ENCODE assay signal across 8 cellular contexts in the genomic region with DNA sequence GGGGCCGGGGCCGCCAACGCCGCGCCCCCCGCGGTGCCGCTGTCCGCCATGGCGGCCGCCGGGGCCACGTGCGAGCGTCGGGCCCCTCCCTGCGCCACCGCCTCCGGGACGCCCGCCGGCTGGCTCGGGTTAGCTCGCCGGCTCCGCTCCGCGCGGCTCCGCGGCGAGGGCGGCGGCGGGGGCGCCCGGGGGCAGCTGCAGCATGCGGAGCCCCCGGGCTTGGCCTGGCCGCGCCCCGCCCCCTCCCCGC. TPM values are rescaled to one million over a fixed set of nuclear protein-coding genes. Genes with fewer than 3 reads are reported as not detected.
DNase-seq lines count a peak whose midpoint lies in the region; ATAC-seq, FAIRE-seq and TF ChIP-seq lines count a peak whose summit lies in the region.
"Not testable (repeated sequence)": the region's sequence is repeated elsewhere in the genome, so short reads cannot be mapped to it uniquely, and the experiment has no call there.

No MANE protein-coding gene starts in this region.

- not testable (repeated sequence) for H3K27me3 Mint-ChIP-seq in CD4-positive, alpha-beta memory T cell; naive thymus-derived CD4-positive, alpha-beta T cell; stimulated activated naive CD8-positive, alpha-beta T cell treated with anti-CD3 and anti-CD28 coated beads, Interleukin-15, amount 100 ng/mL, for 72 hours

- ATAC-seq in GM21825 (IDR thresholded peaks at IDR 0.05; ENCODE audit: unreplicated experiment) (peak; percentile 5), HG03571 (IDR thresholded peaks at IDR 0.05; ENCODE audit: unreplicated experiment) (peak; percentile 5)
- ATAC-seq in K562, heart left ventricle: not testable (repeated sequence)
- ATAC-seq in naive thymus-derived CD4-positive, alpha-beta T cell: peak; percentile 17
- peak; percentile 13 for ATAC-seq in stimulated activated naive CD8-positive, alpha-beta T cell treated with anti-CD3 and anti-CD28 coated beads, Interleukin-15, amount 100 ng/mL, for 72 hours

- TF ChIP-seq RAD21 in K562 (CRISPR knock-in tag; conservative IDR thresholded peaks at IDR 0.05 in 1 of 2, IDR thresholded peaks at IDR 0.05 in 1 of 2): not testable (repeated sequence)

- not testable (repeated sequence) for H3K9me3 Mint-ChIP-seq in CD4-positive, alpha-beta memory T cell; naive thymus-derived CD4-positive, alpha-beta T cell; stimulated activated naive CD8-positive, alpha-beta T cell treated with anti-CD3 and anti-CD28 coated beads, Interleukin-15, amount 100 ng/mL, for 72 hours

- not testable (repeated sequence) for FAIRE-seq in K562 (lab: Jason Lieb, UNC)

- not testable (repeated sequence) for H3K4me2 ChIP-seq in K562 (ENCODE audit: insufficient read depth, low read length)

- in situ Hi-C loops in K562 (cut with MboI): not testable (repeated sequence)

- WGBS in K562 (ENCODE audit: insufficient coverage, low coverage, missing lambda C conversion rate): 0% methylated on average over 15 of the region's 43 CpGs
- WGBS in heart left ventricle, 4 donors: 0 to 2% (median 1%) methylated on average over 3 to 43 of the region's 43 CpGs

- H3K9me1 ChIP-seq in K562 (ENCODE audit: control insufficient read depth, insufficient read depth, low read length): not testable (repeated sequence)

- peak overlapping the region; percentile 95 to 98; a peak in 3 of 4 replicates for H3K9ac ChIP-seq in K562 (ENCODE audit: insufficient read depth in 1 of 2, low read depth in 2 of 2, low read length in 2 of 2)

- H3K4me3 Mint-ChIP-seq in CD4-positive, alpha-beta memory T cell: peak overlapping the region; percentile 83 to 92 (median 87)
- H3K4me3 Mint-ChIP-seq in naive thymus-derived CD4-positive, alpha-beta T cell: peak overlapping the region; percentile 82 to 92 (median 87)
- peak overlapping the region; percentile 76 to 90 for H3K4me3 Mint-ChIP-seq in stimulated activated naive CD8-positive, alpha-beta T cell treated with anti-CD3 and anti-CD28 coated beads, Interleukin-15, amount 100 ng/mL, for 72 hours

- not testable (repeated sequence) for TF ChIP-seq EP300 in K562 (IDR thresholded peaks at IDR 0.05; ENCODE audit: low read length)

- BruUV-seq in K562 (replicated peaks; lab: Mats Ljungman, UMichigan): not testable (repeated sequence)

- not testable (repeated sequence) for H2AFZ ChIP-seq in K562 (ENCODE audit: low read depth, low read length)

- peak overlapping the region in 5 of 7 donors; percentile 83 to 92 (median 89) for H3K27ac Mint-ChIP-seq in CD4-positive, alpha-beta memory T cell
- H3K27ac Mint-ChIP-seq in naive thymus-derived CD4-positive, alpha-beta T cell: peak overlapping the region in 2 of 9 donors; percentile 64 to 83
- H3K27ac Mint-ChIP-seq in stimulated activated naive CD8-positive, alpha-beta T cell treated with anti-CD3 and anti-CD28 coated beads, Interleukin-15, amount 100 ng/mL, for 72 hours: not testable (repeated sequence)

- not testable (repeated sequence) for H3K27ac ChIP-seq in CD4-positive, alpha-beta memory T cell (ENCODE audit: low read depth, low read length); naive thymus-derived CD4-positive, alpha-beta T cell (ENCODE audit: low read depth, low read length)
- H3K27ac ChIP-seq in VCaP (peak overlapping the region; percentile 95), K562 (ENCODE audit: extremely low read depth, low read depth, low read length) (peak overlapping the region; percentile 98; the same call in 2 of the 3 replicates), heart left ventricle (peak overlapping the region; percentile 49 to 96 (median 89))

- peaks cover 51% of the 10 kb centered on the region for H3K4me1 ChIP-seq in CD4-positive, alpha-beta memory T cell (ENCODE audit: insufficient read depth, low read length)
- peaks cover 41 to 92% of the 10 kb centered on the region in 2 experiments for H3K4me1 ChIP-seq in K562 (replicated peaks in 1 of 2; ENCODE audit: control insufficient read depth in 2 of 2, insufficient read depth in 2 of 2, low read length in 2 of 2)
- H3K4me1 ChIP-seq in heart left ventricle: peaks cover 5 to 65% (median 35%) of the 10 kb centered on the region in 12 donors
- peaks cover 21 to 25% of the 10 kb centered on the region in 2 donors for H3K4me1 ChIP-seq in naive thymus-derived CD4-positive, alpha-beta T cell (ENCODE audit: control insufficient read depth in 2 of 2, insufficient read depth in 2 of 2, low read length in 2 of 2)

- not testable (repeated sequence) for TF ChIP-seq CTCF in VCaP (conservative IDR thresholded peaks at IDR 0.05); K562 (IDR thresholded peaks at IDR 0.05 in 2 of 3, conservative IDR thresholded peaks at IDR 0.05 in 1 of 3; ENCODE audit: insufficient read depth in 2 of 3, low read depth in 1 of 3, low read length in 3 of 3)
- TF ChIP-seq CTCF in heart left ventricle (IDR thresholded peaks at IDR 0.05): peak in 1 of 12 donors; percentile 10

- peaks cover 50% of the 10 kb centered on the region for H3K79me2 ChIP-seq in K562 (ENCODE audit: control insufficient read depth, insufficient read depth, low read length)

- peaks cover 9 to 67% (median 29%) of the 10 kb centered on the region in 4 donors for H3K4me1 Mint-ChIP-seq in CD4-positive, alpha-beta memory T cell
- peaks cover 7 to 42% (median 28%) of the 10 kb centered on the region in 7 donors for H3K4me1 Mint-ChIP-seq in naive thymus-derived CD4-positive, alpha-beta T cell
- peaks cover 68% of the 10 kb centered on the region for H3K4me1 Mint-ChIP-seq in stimulated activated naive CD8-positive, alpha-beta T cell treated with anti-CD3 and anti-CD28 coated beads, Interleukin-15, amount 100 ng/mL, for 72 hours

- peaks cover 0 to 13% of the 10 kb centered on the region in 2 donors for H3K36me3 Mint-ChIP-seq in CD4-positive, alpha-beta memory T cell
- H3K36me3 Mint-ChIP-seq in naive thymus-derived CD4-positive, alpha-beta T cell: not testable (repeated sequence)

- H4K20me1 ChIP-seq in K562 (replicated peaks; ENCODE audit: control insufficient read depth, insufficient read depth, low read length): not testable (repeated sequence)

- CTCF ChIA-PET in CD4-positive, alpha-beta memory T cell (lab: Charles Lee; ENCODE audit: partially characterized antibody): interaction anchor here (0.7 to 10.5 kb wide), 5 partner anchors 20 to 71 kb away, joined by 3 to 121 read pairs (median 5); partner anchors contain the start of genes CATSPERZ, ESRRA, FERMT3 and NUDT22
- CTCF ChIA-PET in K562 (lab: Yijun Ruan, JAX; ENCODE audit: low intra/inter-chr PET ratio): not testable (repeated sequence)
- CTCF ChIA-PET in naive thymus-derived CD4-positive, alpha-beta T cell (lab: Charles Lee): interaction anchor here (1.6 to 4.5 kb wide), 2 partner anchors 41 to 56 kb away, joined by 5 to 30 read pairs; partner anchors contain the start of gene FERMT3

- H3K36me3 ChIP-seq in CD4-positive, alpha-beta memory T cell (ENCODE audit: insufficient read depth, low read length); naive thymus-derived CD4-positive, alpha-beta T cell (ENCODE audit: control insufficient read depth in 2 of 3, insufficient read depth in 3 of 3, low read length in 3 of 3): not testable (repeated sequence)
- peaks cover 37% of the 10 kb centered on the region for H3K36me3 ChIP-seq in K562 (ENCODE audit: control insufficient read depth, insufficient read depth, low read length)
- H3K36me3 ChIP-seq in heart left ventricle: peaks cover 0 to 15% (median 8%) of the 10 kb centered on the region in 9 donors

- not testable (repeated sequence) for TF ChIP-seq POLR2A in K562 (conservative IDR thresholded peaks at IDR 0.05); heart left ventricle (IDR thresholded peaks at IDR 0.05)

- H3K9me3 ChIP-seq in CD4-positive, alpha-beta memory T cell (ENCODE audit: control insufficient read depth in 1 of 2, low read length in 2 of 2); K562 (replicated peaks; ENCODE audit: control insufficient read depth, insufficient read depth, low read depth, low read length); heart left ventricle; naive thymus-derived CD4-positive, alpha-beta T cell (ENCODE audit: control insufficient read depth in 2 of 3, low read length in 3 of 3): not testable (repeated sequence)

- POLR2A ChIA-PET in CD4-positive, alpha-beta memory T cell (lab: Charles Lee; ENCODE audit: partially characterized antibody): interaction anchor here (0.8 to 38.9 kb wide), 17 partner anchors 8 to 408 kb away, joined by 3 to 937 read pairs (median 15); partner anchors contain the start of genes BAD, CATSPERZ, DNAJC4 and ESRRA
- POLR2A ChIA-PET in K562 (lab: Yijun Ruan, JAX): interaction anchor here (0.7 to 7.8 kb wide), 9 partner anchors 11 to 1875 kb away, joined by 3 to 58 read pairs (median 7); partner anchors contain the start of genes FERMT3, STIP1 and VEGFB
- POLR2A ChIA-PET in naive thymus-derived CD4-positive, alpha-beta T cell (lab: Charles Lee): interaction anchor here (1.0 to 12.3 kb wide), 12 partner anchors 8 to 498 kb away, joined by 3 to 154 read pairs (median 6); partner anchors contain the start of genes BAD, FERMT3, NUDT22 and PRDX5

- intact Hi-C loops in CD4-positive, alpha-beta memory T cell (cut with micrococcal nuclease): loop anchor here (1.0 to 10.0 kb wide), 4 partner anchors 39 to 528 kb away; partner anchors contain the start of genes ESRRA, GPR137 and SF1
- intact Hi-C loops in K562 (cut with micrococcal nuclease): loop anchor here (2.0 to 10.0 kb wide), 3 partner anchors 22 to 58 kb away; partner anchors contain the start of genes CATSPERZ, ESRRA and FERMT3
- intact Hi-C loops in heart left ventricle (cut with DNase I): loop anchor here in 2 of 10 donors (2.0 kb wide), 2 partner anchors 22 to 58 kb away; partner anchors contain the start of gene ESRRA (in 2 of the 2)
- intact Hi-C loops in naive thymus-derived CD4-positive, alpha-beta T cell (cut with micrococcal nuclease): loop anchor here in 1 of 2 donors (1.0 kb wide), 3 partner anchors 23 to 59 kb away; partner anchors contain the start of genes ESRRA and GPR137

- H3K4me3 ChIP-seq in CD4-positive, alpha-beta memory T cell (ENCODE audit: low read length in 2 of 2): peak overlapping the region in 1 of 2 donors; percentile 98
- H3K4me3 ChIP-seq in K562 (peak overlapping the region; percentile 98), heart left ventricle (peak overlapping the region; percentile 25 to 90 (median 72))
- H3K4me3 ChIP-seq in naive thymus-derived CD4-positive, alpha-beta T cell (ENCODE audit: low read length): not testable (repeated sequence)

- not testable (repeated sequence) for DNase-seq in CD4-positive, alpha-beta memory T cell; K562 (ENCODE audit: extremely low read depth in 1 of 4, low spot score in 3 of 4); heart left ventricle; stimulated activated naive CD8-positive, alpha-beta T cell treated with anti-CD3 and anti-CD28 coated beads, Interleukin-15, amount 100 ng/mL, for 72 hours
- peak in 1 of 9 donors; percentile 31 for DNase-seq in naive thymus-derived CD4-positive, alpha-beta T cell

- H3K27me3 ChIP-seq in CD4-positive, alpha-beta memory T cell (ENCODE audit: insufficient read depth, low read length); K562 (ENCODE audit: control insufficient read depth in 2 of 2, insufficient read depth in 2 of 2, low read length in 2 of 2); heart left ventricle; naive thymus-derived CD4-positive, alpha-beta T cell (ENCODE audit: control insufficient read depth in 2 of 2, insufficient read depth in 2 of 2, low read length in 2 of 2): not testable (repeated sequence)

RNA-seq across cellular contexts. Expression of gene PPP1R14B, which starts 0.2 kb away (rescaled TPM):
- total RNA-seq in CD4-positive, alpha-beta memory T cell: 10 to 100 TPM; 32.2 to 38.4 TPM
- polyA plus RNA-seq in CD4-positive, alpha-beta memory T cell: 10 to 100 TPM; 52.1 to 83.5 TPM
- 22.4 and 60.4 TPM in 2 replicates for total RNA-seq in K562 (2011; cell fraction: chromatin; rRNA removed; ENCODE audit: low replicate concordance)
- 71.5 and 97.6 TPM in 2 replicates for total RNA-seq in K562 (2011; cell fraction: nucleolus; rRNA removed)
- 71.8 and 129 TPM in 2 replicates for total RNA-seq in K562 (2011; cell fraction: nucleoplasm; rRNA removed)
- total RNA-seq in K562 (2014; rRNA removed) (566 and 592 TPM in 2 replicates), K562 (2014; rRNA removed; fragmentation: Illumina TruSeq; extraction: Trizol) (114 and 162 TPM in 2 replicates), K562 (2015; rRNA removed; fragmentation: Illumina TruSeq; extraction: Trizol) (300 and 321 TPM in 2 replicates), K562 (2021) (391 and 402 TPM in 2 replicates), heart left ventricle (100 to 1,000 TPM in 4 of 9 donors, 10 to 100 TPM in 5; 69.6 to 244 (median 90.4) TPM)
- polyA plus RNA-seq in K562 (2011; rRNA removed) (182 and 196 TPM in 2 replicates), K562 (2014; fragmentation: Illumina TruSeq; extraction: Trizol) (212 and 254 TPM in 2 replicates), K562 (2014; fragmentation: Nextera tagmentation; extraction: Ambion mirVana) (10 to 100 TPM in 1 of 2 experiments, 1 to 10 TPM in 1; 7.7 to 17.5 TPM), K562 (2014; rRNA removed) (312 and 380 TPM in 2 replicates), heart left ventricle (100 to 1,000 TPM; 160 to 167 TPM)
- 198 and 362 TPM in 2 replicates for polyA plus RNA-seq in K562 (2011; cell fraction: cytosol; rRNA removed)
- polyA plus RNA-seq in K562 (2011; cell fraction: nucleus; rRNA removed): 169 and 217 TPM in 2 replicates
- 195 and 318 TPM in 2 replicates for polyA plus RNA-seq in K562 (2012)
- 33.2 and 49.9 TPM in 2 replicates for polyA minus RNA-seq in K562 (2011; rRNA and poly(A)+ RNA removed)
- polyA minus RNA-seq in K562 (2011; cell fraction: cytosol; rRNA and poly(A)+ RNA removed): 84.7 and 86.5 TPM in 2 replicates
- 27.9 and 34.1 TPM in 2 replicates for polyA minus RNA-seq in K562 (2011; cell fraction: nucleus; rRNA and poly(A)+ RNA removed)
- total RNA-seq in naive thymus-derived CD4-positive, alpha-beta T cell: 100 to 1,000 TPM in 1 of 5 experiments, 10 to 100 TPM in 4; 20.1 to 116 (median 26.0) TPM
- 10 to 100 TPM; 23.9 to 29.5 TPM for polyA plus RNA-seq in naive thymus-derived CD4-positive, alpha-beta T cell

RNA-seq across cellular contexts. Expression of gene PLCB3, which starts 4.8 kb away (rescaled TPM):
- 10 to 100 TPM; 10.8 to 11.9 TPM for total RNA-seq in CD4-positive, alpha-beta memory T cell
- under 1 TPM in 1 of 2 donors, not detected in 1; 0.71 TPM for polyA plus RNA-seq in CD4-positive, alpha-beta memory T cell
- 41.0 and 132 TPM in 2 replicates for total RNA-seq in K562 (2011; cell fraction: chromatin; rRNA removed; ENCODE audit: low replicate concordance)
- total RNA-seq in K562 (2011; cell fraction: nucleolus; rRNA removed): 77.6 and 79.7 TPM in 2 replicates
- 28.1 and 43.7 TPM in 2 replicates for total RNA-seq in K562 (2011; cell fraction: nucleoplasm; rRNA removed)
- total RNA-seq in K562 (2014; rRNA removed) (33.6 and 42.5 TPM in 2 replicates), K562 (2014; rRNA removed; fragmentation: Illumina TruSeq; extraction: Trizol) (7.0 and 8.4 TPM in 2 replicates), K562 (2015; rRNA removed; fragmentation: Illumina TruSeq; extraction: Trizol) (14.6 and 14.9 TPM in 2 replicates), K562 (2021) (37.1 and 44.8 TPM in 2 replicates), heart left ventricle (10 to 100 TPM in 3 of 9 donors, 1 to 10 TPM in 6; 7.6 to 19.1 (median 9.8) TPM)
- polyA plus RNA-seq in K562 (2011; rRNA removed) (11.5 and 18.0 TPM in 2 replicates), K562 (2014; fragmentation: Illumina TruSeq; extraction: Trizol) (16.0 and 23.9 TPM in 2 replicates), K562 (2014; fragmentation: Nextera tagmentation; extraction: Ambion mirVana) (under 1 TPM; 0.31 to 0.37 TPM), K562 (2014; rRNA removed) (24.7 and 27.6 TPM in 2 replicates), heart left ventricle (10 to 100 TPM in 1 of 2 donors, 1 to 10 TPM in 1; 7.4 to 11.6 TPM)
- polyA plus RNA-seq in K562 (2011; cell fraction: cytosol; rRNA removed): 10.3 and 18.2 TPM in 2 replicates
- 77.2 and 104 TPM in 2 replicates for polyA plus RNA-seq in K562 (2011; cell fraction: nucleus; rRNA removed)
- polyA plus RNA-seq in K562 (2012): 23.9 and 26.4 TPM in 2 replicates
- 9.7 and 13.1 TPM in 2 replicates for polyA minus RNA-seq in K562 (2011; rRNA and poly(A)+ RNA removed)
- 19.2 and 19.7 TPM in 2 replicates for polyA minus RNA-seq in K562 (2011; cell fraction: cytosol; rRNA and poly(A)+ RNA removed)
- 20.1 and 25.0 TPM in 2 replicates for polyA minus RNA-seq in K562 (2011; cell fraction: nucleus; rRNA and poly(A)+ RNA removed)
- 10 to 100 TPM in 2 of 5 experiments, 1 to 10 TPM in 3; 3.3 to 12.1 (median 8.1) TPM for total RNA-seq in naive thymus-derived CD4-positive, alpha-beta T cell
- under 1 TPM; 0.19 to 0.81 TPM for polyA plus RNA-seq in naive thymus-derived CD4-positive, alpha-beta T cell

RNA-seq across cellular contexts. Expression of gene FKBP2, which starts 5.7 kb away (rescaled TPM):
- 10 to 100 TPM; 41.4 to 46.4 TPM for total RNA-seq in CD4-positive, alpha-beta memory T cell
- 100 to 1,000 TPM; 106 to 107 TPM for polyA plus RNA-seq in CD4-positive, alpha-beta memory T cell
- 24.7 and 45.5 TPM in 2 replicates for total RNA-seq in K562 (2011; cell fraction: chromatin; rRNA removed; ENCODE audit: low replicate concordance)
- 58.4 and 66.4 TPM in 2 replicates for total RNA-seq in K562 (2011; cell fraction: nucleolus; rRNA removed)
- 56.3 and 59.5 TPM in 2 replicates for total RNA-seq in K562 (2011; cell fraction: nucleoplasm; rRNA removed)
- total RNA-seq in K562 (2014; rRNA removed) (151 TPM in 2 replicates), K562 (2014; rRNA removed; fragmentation: Illumina TruSeq; extraction: Trizol) (28.0 and 49.2 TPM in 2 replicates), K562 (2015; rRNA removed; fragmentation: Illumina TruSeq; extraction: Trizol) (73.1 and 79.0 TPM in 2 replicates), K562 (2021) (44.5 and 58.1 TPM in 2 replicates), heart left ventricle (10 to 100 TPM; 35.0 to 71.5 (median 51.8) TPM)
- polyA plus RNA-seq in K562 (2011; rRNA removed) (30.8 and 36.6 TPM in 2 replicates), K562 (2014; fragmentation: Illumina TruSeq; extraction: Trizol) (71.7 and 83.5 TPM in 2 replicates), K562 (2014; fragmentation: Nextera tagmentation; extraction: Ambion mirVana) (10 to 100 TPM in 1 of 2 experiments, 1 to 10 TPM in 1; 3.5 to 27.1 TPM), K562 (2014; rRNA removed) (92.2 and 110 TPM in 2 replicates), heart left ventricle (100 to 1,000 TPM; 226 to 250 TPM)
- polyA plus RNA-seq in K562 (2011; cell fraction: cytosol; rRNA removed): 60.1 and 75.2 TPM in 2 replicates
- 52.4 and 56.6 TPM in 2 replicates for polyA plus RNA-seq in K562 (2011; cell fraction: nucleus; rRNA removed)
- polyA plus RNA-seq in K562 (2012): 115 and 123 TPM in 2 replicates
- polyA minus RNA-seq in K562 (2011; rRNA and poly(A)+ RNA removed): 10.6 and 16.1 TPM in 2 replicates
- polyA minus RNA-seq in K562 (2011; cell fraction: cytosol; rRNA and poly(A)+ RNA removed): 33.8 and 40.5 TPM in 2 replicates
- 7.8 and 14.2 TPM in 2 replicates for polyA minus RNA-seq in K562 (2011; cell fraction: nucleus; rRNA and poly(A)+ RNA removed)
- total RNA-seq in naive thymus-derived CD4-positive, alpha-beta T cell: 10 to 100 TPM; 20.3 to 46.6 (median 33.5) TPM
- polyA plus RNA-seq in naive thymus-derived CD4-positive, alpha-beta T cell: 10 to 100 TPM; 61.8 to 81.4 TPM

RNA-seq across cellular contexts. Expression of gene VEGFB, which starts 12.2 kb away (rescaled TPM):
- total RNA-seq in CD4-positive, alpha-beta memory T cell: 10 to 100 TPM; 96.8 to 97.3 TPM
- polyA plus RNA-seq in CD4-positive, alpha-beta memory T cell: 10 to 100 TPM in 1 of 2 donors, 1 to 10 TPM in 1; 2.3 to 22.2 TPM
- total RNA-seq in K562 (2011; cell fraction: chromatin; rRNA removed; ENCODE audit: low replicate concordance): 16.1 and 40.0 TPM in 2 replicates
- 23.4 and 32.0 TPM in 2 replicates for total RNA-seq in K562 (2011; cell fraction: nucleolus; rRNA removed)
- 31.9 and 33.0 TPM in 2 replicates for total RNA-seq in K562 (2011; cell fraction: nucleoplasm; rRNA removed)
- total RNA-seq in K562 (2014; rRNA removed) (28.2 and 44.3 TPM in 2 replicates), K562 (2014; rRNA removed; fragmentation: Illumina TruSeq; extraction: Trizol) (21.0 and 22.6 TPM in 2 replicates), K562 (2015; rRNA removed; fragmentation: Illumina TruSeq; extraction: Trizol) (25.7 and 28.0 TPM in 2 replicates), K562 (2021) (83.4 and 88.3 TPM in 2 replicates), heart left ventricle (100 to 1,000 TPM; 172 to 332 (median 241) TPM)
- polyA plus RNA-seq in K562 (2011; rRNA removed) (11.0 and 13.5 TPM in 2 replicates), K562 (2014; fragmentation: Illumina TruSeq; extraction: Trizol) (35.2 and 41.4 TPM in 2 replicates), K562 (2014; fragmentation: Nextera tagmentation; extraction: Ambion mirVana) (10 to 100 TPM; 12.0 to 12.1 TPM), K562 (2014; rRNA removed) (31.8 and 35.8 TPM in 2 replicates), heart left ventricle (100 to 1,000 TPM; 127 to 304 TPM)
- polyA plus RNA-seq in K562 (2011; cell fraction: cytosol; rRNA removed): 12.1 and 16.0 TPM in 2 replicates
- 25.1 and 26.2 TPM in 2 replicates for polyA plus RNA-seq in K562 (2011; cell fraction: nucleus; rRNA removed)
- polyA plus RNA-seq in K562 (2012): 97.3 and 181 TPM in 2 replicates
- polyA minus RNA-seq in K562 (2011; rRNA and poly(A)+ RNA removed): 4.2 and 6.2 TPM in 2 replicates
- polyA minus RNA-seq in K562 (2011; cell fraction: cytosol; rRNA and poly(A)+ RNA removed): 21.2 and 26.0 TPM in 2 replicates
- polyA minus RNA-seq in K562 (2011; cell fraction: nucleus; rRNA and poly(A)+ RNA removed): 3.2 and 4.9 TPM in 2 replicates
- 10 to 100 TPM; 30.6 to 99.5 (median 88.0) TPM for total RNA-seq in naive thymus-derived CD4-positive, alpha-beta T cell
- 10 to 100 TPM; 12.9 to 15.3 TPM for polyA plus RNA-seq in naive thymus-derived CD4-positive, alpha-beta T cell

RNA-seq across cellular contexts. Expression of gene DNAJC4, which starts 16.2 kb away (rescaled TPM):
- total RNA-seq in CD4-positive, alpha-beta memory T cell: 10 to 100 TPM; 60.6 to 64.5 TPM
- 10 to 100 TPM; 15.6 to 23.6 TPM for polyA plus RNA-seq in CD4-positive, alpha-beta memory T cell
- 39.7 and 112 TPM in 2 replicates for total RNA-seq in K562 (2011; cell fraction: chromatin; rRNA removed; ENCODE audit: low replicate concordance)
- 78.0 and 98.9 TPM in 2 replicates for total RNA-seq in K562 (2011; cell fraction: nucleolus; rRNA removed)
- total RNA-seq in K562 (2011; cell fraction: nucleoplasm; rRNA removed): 64.2 and 65.8 TPM in 2 replicates
- total RNA-seq in K562 (2014; rRNA removed) (16.4 and 20.2 TPM in 2 replicates), K562 (2014; rRNA removed; fragmentation: Illumina TruSeq; extraction: Trizol) (6.6 and 11.2 TPM in 2 replicates), K562 (2015; rRNA removed; fragmentation: Illumina TruSeq; extraction: Trizol) (19.3 and 19.9 TPM in 2 replicates), K562 (2021) (27.6 and 31.8 TPM in 2 replicates), heart left ventricle (10 to 100 TPM; 31.2 to 63.6 (median 47.2) TPM)
- polyA plus RNA-seq in K562 (2011; rRNA removed) (23.9 and 45.1 TPM in 2 replicates), K562 (2014; fragmentation: Illumina TruSeq; extraction: Trizol) (28.0 and 37.5 TPM in 2 replicates), K562 (2014; fragmentation: Nextera tagmentation; extraction: Ambion mirVana) (1 to 10 TPM; 4.0 to 4.6 TPM), K562 (2014; rRNA removed) (32.6 and 42.9 TPM in 2 replicates), heart left ventricle (100 to 1,000 TPM in 1 of 2 donors, 10 to 100 TPM in 1; 33.8 to 123 TPM)
- polyA plus RNA-seq in K562 (2011; cell fraction: cytosol; rRNA removed): 30.8 and 65.5 TPM in 2 replicates
- 110 and 164 TPM in 2 replicates for polyA plus RNA-seq in K562 (2011; cell fraction: nucleus; rRNA removed)
- 34.0 and 79.2 TPM in 2 replicates for polyA plus RNA-seq in K562 (2012)
- polyA minus RNA-seq in K562 (2011; rRNA and poly(A)+ RNA removed): 7.1 and 9.0 TPM in 2 replicates
- 12.6 and 23.5 TPM in 2 replicates for polyA minus RNA-seq in K562 (2011; cell fraction: cytosol; rRNA and poly(A)+ RNA removed)
- 15.8 and 16.0 TPM in 2 replicates for polyA minus RNA-seq in K562 (2011; cell fraction: nucleus; rRNA and poly(A)+ RNA removed)
- 10 to 100 TPM; 39.3 to 61.7 (median 47.4) TPM for total RNA-seq in naive thymus-derived CD4-positive, alpha-beta T cell
- polyA plus RNA-seq in naive thymus-derived CD4-positive, alpha-beta T cell: 10 to 100 TPM; 24.3 to 26.7 TPM
